Comparison of ENCODE assay signal across 15 cellular contexts in genomic region chr4:56211202-56211601, GRCh38.
DNase-seq lines count a peak whose midpoint lies in the region; ATAC-seq and TF ChIP-seq lines count a peak whose summit lies in the region.
"Had no signal": no experiment of that assay in that cellular context is flagged by ENCODE, and none has a peak within 500 bp of the region (broad histone marks: within the 10 kb centered on the region; RNA-seq: fewer than 3 reads in every experiment).

No MANE protein-coding gene starts in this region.

- H3K9ac ChIP-seq in endodermal cell (ENCODE audit: extremely low read depth, low read length, poor library complexity, severe bottlenecking) (no peak overlapping the region), neural progenitor cell (no peak overlapping the region)

- peak; percentile 31 to 55 for ATAC-seq in natural killer cell treated with Interleukin-12 subunit alpha and Interleukin-12 subunit beta and Interleukin-15 and Interleukin-18, amount 100 ng/mL, for 72 hours
- no peak for ATAC-seq in natural killer cell
- no peak for ATAC-seq in HG02852 (IDR thresholded peaks at IDR 0.05; ENCODE audit: unreplicated experiment)
- no peak for ATAC-seq in HG03520 (IDR thresholded peaks at IDR 0.05; ENCODE audit: unreplicated experiment)

- DNase-seq in natural killer cell treated with Interleukin-12 subunit alpha and Interleukin-12 subunit beta and Interleukin-15 and Interleukin-18, amount 100 ng/mL, for 72 hours (ENCODE audit: low spot score), result no peak
- DNase-seq in natural killer cell, result no peak
- DNase-seq in endodermal cell, result peak; percentile 72
- peak; percentile 13 for DNase-seq in neural progenitor cell (ENCODE audit: low spot score)
- DNase-seq in ascending aorta (ENCODE audit: low spot score in 2 of 2), result no peak
- DNase-seq: 8988T; C1 segment of cervical spinal cord; CD4-positive, alpha-beta T cell; DMS79 treated with DMSO at 0.1 percent for 48 hours; EL; GOT3; HCEC 1CT had no signal

- H3K27ac Mint-ChIP-seq in natural killer cell treated with Interleukin-12 subunit alpha and Interleukin-12 subunit beta and Interleukin-15 and Interleukin-18, amount 100 ng/mL, for 72 hours, result no peak overlapping the region
- H3K27ac Mint-ChIP-seq in natural killer cell, result no peak overlapping the region
- no peak overlapping the region for H3K27ac Mint-ChIP-seq in endodermal cell
- no peak overlapping the region for H3K27ac Mint-ChIP-seq in neural progenitor cell
- H3K27ac Mint-ChIP-seq: CD4-positive, alpha-beta T cell had no signal

- no peak overlapping the region for H2AFZ ChIP-seq in neural progenitor cell (replicated peaks)

- H3K27me3 ChIP-seq in endodermal cell (ENCODE audit: control insufficient read depth, insufficient read depth, low read length, poor library complexity, severe bottlenecking) (no peaks in the 10 kb centered on the region), neural progenitor cell (no peaks in the 10 kb centered on the region), ascending aorta (no peaks in the 10 kb centered on the region)

- TF ChIP-seq CTCF in natural killer cell (IDR thresholded peaks at IDR 0.05) (no peak), endodermal cell (conservative IDR thresholded peaks at IDR 0.05) (peak; percentile 26), neural progenitor cell (IDR thresholded peaks at IDR 0.05) (peak; percentile 32), ascending aorta (IDR thresholded peaks at IDR 0.05) (no peak)

- no peaks in the 10 kb centered on the region for H3K79me2 ChIP-seq in neural progenitor cell (ENCODE audit: low read depth)

- H3K4me1 ChIP-seq in endodermal cell (ENCODE audit: control insufficient read depth, insufficient read depth, low read length), result peaks cover 4% of the 10 kb centered on the region
- H3K4me1 ChIP-seq in neural progenitor cell, result peaks cover 10% of the 10 kb centered on the region
- no peaks in the 10 kb centered on the region for H3K4me1 ChIP-seq in ascending aorta

- H3K27ac ChIP-seq in endodermal cell (ENCODE audit: low read depth, low read length), result no peak overlapping the region
- H3K27ac ChIP-seq in neural progenitor cell, result no peak overlapping the region
- no peak overlapping the region for H3K27ac ChIP-seq in ascending aorta

- no peak overlapping the region for H3K4me3 Mint-ChIP-seq in natural killer cell treated with Interleukin-12 subunit alpha and Interleukin-12 subunit beta and Interleukin-15 and Interleukin-18, amount 100 ng/mL, for 72 hours
- H3K4me3 Mint-ChIP-seq in natural killer cell, result no peak overlapping the region
- no peak overlapping the region for H3K4me3 Mint-ChIP-seq in endodermal cell
- no peak overlapping the region for H3K4me3 Mint-ChIP-seq in neural progenitor cell
- H3K4me3 Mint-ChIP-seq: CD4-positive, alpha-beta T cell; IgD-negative memory B cell had no signal

- no peak overlapping the region for H3K4me2 ChIP-seq in neural progenitor cell

- peaks cover 9% of the 10 kb centered on the region for H4K20me1 ChIP-seq in neural progenitor cell (ENCODE audit: low read depth)

- H3K4me3 ChIP-seq in endodermal cell (ENCODE audit: low read length) (peak overlapping the region; percentile 22), neural progenitor cell (no peak overlapping the region), ascending aorta (no peak overlapping the region)

- no peaks in the 10 kb centered on the region for H3K36me3 Mint-ChIP-seq in natural killer cell treated with Interleukin-12 subunit alpha and Interleukin-12 subunit beta and Interleukin-15 and Interleukin-18, amount 100 ng/mL, for 72 hours
- H3K36me3 Mint-ChIP-seq in natural killer cell (no peaks in the 10 kb centered on the region), endodermal cell (ENCODE audit: low read depth) (peaks cover 49% of the 10 kb centered on the region), neural progenitor cell (peaks cover 25% of the 10 kb centered on the region)

- WGBS in endodermal cell (ENCODE audit: insufficient coverage in 1 of 2, insufficient read length in 1 of 2), 2 experiments, result 94 to 100% methylated on average over 2 to 3 of the region's 3 CpGs

- peaks cover 6% of the 10 kb centered on the region for H3K9me3 Mint-ChIP-seq in natural killer cell treated with Interleukin-12 subunit alpha and Interleukin-12 subunit beta and Interleukin-15 and Interleukin-18, amount 100 ng/mL, for 72 hours
- H3K9me3 Mint-ChIP-seq in natural killer cell, result peaks cover 2 to 4% of the 10 kb centered on the region in 2 donors
- peaks cover 11% of the 10 kb centered on the region for H3K9me3 Mint-ChIP-seq in endodermal cell
- peaks cover 5% of the 10 kb centered on the region for H3K9me3 Mint-ChIP-seq in neural progenitor cell

- intact Hi-C loops in natural killer cell (cut with micrococcal nuclease), result no loop called here
- intact Hi-C loops in ascending aorta (cut with DNase I), result no loop called here

- H3K9me3 ChIP-seq in endodermal cell (ENCODE audit: control insufficient read depth, low read length), result peaks cover 40% of the 10 kb centered on the region
- H3K9me3 ChIP-seq in neural progenitor cell (ENCODE audit: low read depth), result no peaks in the 10 kb centered on the region
- no peaks in the 10 kb centered on the region for H3K9me3 ChIP-seq in ascending aorta

- H3K36me3 ChIP-seq in endodermal cell (ENCODE audit: control insufficient read depth, insufficient read depth, low read length), result peaks cover 26% of the 10 kb centered on the region
- H3K36me3 ChIP-seq in neural progenitor cell, result no peaks in the 10 kb centered on the region
- no peaks in the 10 kb centered on the region for H3K36me3 ChIP-seq in ascending aorta

- peaks cover 0 to 2% of the 10 kb centered on the region in 2 donors for H3K27me3 Mint-ChIP-seq in natural killer cell treated with Interleukin-12 subunit alpha and Interleukin-12 subunit beta and Interleukin-15 and Interleukin-18, amount 100 ng/mL, for 72 hours
- H3K27me3 Mint-ChIP-seq in natural killer cell (ENCODE audit: low read depth in 2 of 2) (peaks cover 0 to 4% of the 10 kb centered on the region in 2 donors), endodermal cell (ENCODE audit: insufficient read depth) (peaks cover 35% of the 10 kb centered on the region), neural progenitor cell (ENCODE audit: insufficient read depth, low read depth) (peaks cover 3% of the 10 kb centered on the region)
- H3K27me3 Mint-ChIP-seq: CD4-positive, alpha-beta T cell; IgD-negative memory B cell had no signal

- no peaks in the 10 kb centered on the region for H3K4me1 Mint-ChIP-seq in natural killer cell treated with Interleukin-12 subunit alpha and Interleukin-12 subunit beta and Interleukin-15 and Interleukin-18, amount 100 ng/mL, for 72 hours (ENCODE audit: low read depth in 2 of 2)
- H3K4me1 Mint-ChIP-seq in natural killer cell (no peaks in the 10 kb centered on the region), endodermal cell (peaks cover 10% of the 10 kb centered on the region), neural progenitor cell (peaks cover 5% of the 10 kb centered on the region)
- H3K4me1 Mint-ChIP-seq: IgD-negative memory B cell had no signal

- peaks cover 7% of the 10 kb centered on the region for H3F3A ChIP-seq in neural progenitor cell (ENCODE audit: low read depth)

Comparison
In these comparisons a context has a peak if more than half of its experiments do, and no peak if none do; other contexts are left out.
1. ATAC-seq: peak in natural killer cell treated with Interleukin-12 subunit alpha and Interleukin-12 subunit beta and Interleukin-15 and Interleukin-18, amount 100 ng/mL, for 72 hours (2 of 2); none in natural killer cell (0 of 3), HG02852 (single experiment) and HG03520 (single experiment).
2. DNase-seq: peak in endodermal cell (single experiment) and neural progenitor cell (single experiment); none in natural killer cell treated with Interleukin-12 subunit alpha and Interleukin-12 subunit beta and Interleukin-15 and Interleukin-18, amount 100 ng/mL, for 72 hours (single experiment), natural killer cell (single experiment) and ascending aorta (0 of 2).
3. CTCF ChIP-seq: peak in endodermal cell (single experiment) and neural progenitor cell (single experiment); none in natural killer cell (single experiment) and ascending aorta (0 of 3).